11 cellular contexts compared by ENCODE assay signal in the genomic region with DNA sequence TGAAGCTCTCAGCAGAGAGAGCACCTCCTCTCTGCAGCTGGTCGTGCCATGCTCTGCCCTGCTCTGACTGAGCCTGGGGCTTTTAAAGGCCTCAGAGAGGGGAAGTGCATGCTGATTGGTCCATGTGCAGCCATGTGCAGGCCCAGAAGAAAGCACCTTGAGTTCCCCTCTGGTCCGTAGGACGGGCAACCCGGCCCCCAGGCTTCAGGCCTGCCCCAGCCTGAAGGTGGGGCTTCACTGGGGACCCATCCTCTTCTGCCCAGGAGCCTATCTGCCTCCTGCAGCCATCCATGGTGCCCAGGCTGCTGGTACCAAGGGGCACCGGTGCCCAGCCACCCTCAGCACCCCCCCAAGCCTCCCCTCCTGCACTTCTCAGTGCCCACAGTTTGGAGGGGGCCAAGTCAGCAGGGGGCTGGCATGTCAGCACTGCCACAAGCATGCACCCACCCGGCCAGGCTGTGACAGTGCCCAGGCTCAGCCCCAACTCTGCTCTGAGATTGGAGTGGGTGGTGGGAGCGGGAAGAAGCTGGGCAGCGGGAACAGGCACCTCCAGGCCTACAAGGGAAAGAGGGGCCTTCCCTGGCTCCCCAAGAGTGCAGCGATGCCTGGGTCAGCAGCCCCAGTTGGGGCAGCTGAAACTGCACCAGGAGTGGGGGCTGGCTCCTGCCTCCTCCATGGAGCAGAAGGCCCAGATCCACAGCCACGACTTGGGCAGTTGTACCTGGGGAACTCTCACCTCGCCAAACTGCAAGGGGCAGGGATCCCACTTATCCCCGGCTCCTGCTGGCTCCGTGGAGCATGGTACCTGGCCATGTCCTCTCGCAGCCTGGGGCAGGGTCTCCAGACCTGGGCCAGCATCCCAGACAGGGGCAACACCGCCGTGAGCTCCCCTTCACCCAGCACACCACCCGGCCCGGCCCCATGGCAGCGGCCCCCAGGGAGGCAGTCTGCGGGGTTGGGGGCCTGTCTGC. TPM values are rescaled to one million over a fixed set of nuclear protein-coding genes. Genes with fewer than 3 reads are reported as not detected.
DNase-seq lines count a peak whose midpoint lies in the region; ATAC-seq and TF ChIP-seq lines count a peak whose summit lies in the region.
"Had no signal": no experiment of that assay in that cellular context is flagged by ENCODE, and none has a peak within 500 bp of the region (broad histone marks: within the 10 kb centered on the region; RNA-seq: fewer than 3 reads in every experiment).

No MANE protein-coding gene starts in this region.

- no peaks in the 10 kb centered on the region for H3K9me2 ChIP-seq in GM23248 (ENCODE audit: insufficient read depth)

- TF ChIP-seq CTCF in smooth muscle cell (IDR thresholded peaks at IDR 0.05; ENCODE audit: borderline replicate concordance, insufficient read depth, poor library complexity, severe bottlenecking): no peak

- intact Hi-C loops in right cardiac atrium (cut with DNase I): loop anchor here in 1 of 4 donors (10.0 kb wide), 1 partner anchor 105 kb away; no protein-coding TSS in a partner anchor

- ATAC-seq in right cardiac atrium (peak; percentile 5 to 7), GM21825 (IDR thresholded peaks at IDR 0.05; ENCODE audit: unreplicated experiment) (no peak), HG03571 (IDR thresholded peaks at IDR 0.05; ENCODE audit: unreplicated experiment) (no peak)
- ATAC-seq: foreskin keratinocyte; stimulated activated naive B cell treated with anti-CD40 and anti-IgM and Interleukin-4, amounts not matched to agents 10 μg/mL and 1 μg/mL and 100 μg/mL, for 72 hours had no signal

- no peak overlapping the region for H3K4me3 ChIP-seq in GM23248
- no peak overlapping the region for H3K4me3 ChIP-seq in right cardiac atrium (ENCODE audit: low read length)
- no peak overlapping the region for H3K4me3 ChIP-seq in smooth muscle cell

- H3K79me2 ChIP-seq in GM23248 (ENCODE audit: insufficient read depth): peaks cover 98% of the 10 kb centered on the region
- peaks cover 98% of the 10 kb centered on the region for H3K79me2 ChIP-seq in smooth muscle cell (ENCODE audit: low read depth)

- DNase-seq in GM23248 (no peak), right cardiac atrium (peak; percentile 8 to 60 (median 45)), smooth muscle cell (lab: John Stamatoyannopoulos, UW; ENCODE audit: unreplicated experiment) (no peak), pons (ENCODE audit: low spot score) (no peak)
- peak; percentile 40 for DNase-seq in activated CD8-positive, alpha-beta memory T cell treated with anti-CD3 and anti-CD28 coated beads, Interleukin-2, amount 50 U/mL, for 48 hours
- no peak for DNase-seq in activated CD4-positive, CD25-positive, alpha-beta regulatory T cell (lab: John Stamatoyannopoulos, UW)
- DNase-seq: activated CD4-positive, alpha-beta T cell treated with anti-CD3 and anti-CD28 coated beads, Interleukin-2, amount 10 ng/mL, durations not matched to agents 24 days and 14 days; foreskin keratinocyte; stimulated activated naive B cell treated with anti-CD40 and anti-IgM and Interleukin-4, amounts not matched to agents 10 μg/mL and 1 μg/mL and 100 μg/mL, for 72 hours had no signal

- peak overlapping the region; percentile 14; the same call in 1 of the 2 replicates for H3K27ac ChIP-seq in GM23248
- H3K27ac ChIP-seq in right cardiac atrium (ENCODE audit: low read length): no peak overlapping the region
- H3K27ac ChIP-seq in smooth muscle cell (ENCODE audit: low read depth): peak overlapping the region; percentile 77
- H3K27ac ChIP-seq: foreskin keratinocyte had no signal

- H3K9ac ChIP-seq in GM23248 (peak overlapping the region; percentile 20; the same call in 1 of the 2 replicates), smooth muscle cell (ENCODE audit: low read depth) (no peak overlapping the region)

- no peak overlapping the region for H2AFZ ChIP-seq in GM23248
- no peak overlapping the region for H2AFZ ChIP-seq in smooth muscle cell (ENCODE audit: low read depth)

- H3K4me2 ChIP-seq in GM23248 (ENCODE audit: unreplicated experiment) (no peak overlapping the region), smooth muscle cell (no peak overlapping the region)

- in situ Hi-C loops in GM23248 (cut with MboI): loop anchor here (10.0 kb wide), 1 partner anchor 115 kb away; no protein-coding TSS in a partner anchor

- peaks cover 8% of the 10 kb centered on the region for H4K20me1 ChIP-seq in GM23248 (ENCODE audit: insufficient read depth)
- peaks cover 98% of the 10 kb centered on the region for H4K20me1 ChIP-seq in smooth muscle cell (ENCODE audit: low read depth)

- H3K27me3 ChIP-seq in GM23248 (replicated peaks; ENCODE audit: insufficient read depth): no peaks in the 10 kb centered on the region
- H3K27me3 ChIP-seq in right cardiac atrium (ENCODE audit: control insufficient read depth, insufficient read depth): no peaks in the 10 kb centered on the region
- no peaks in the 10 kb centered on the region for H3K27me3 ChIP-seq in smooth muscle cell (ENCODE audit: low read depth)

- H3F3A ChIP-seq in GM23248 (ENCODE audit: insufficient read depth) (peaks cover 48% of the 10 kb centered on the region), smooth muscle cell (ENCODE audit: low read depth) (peaks cover 31% of the 10 kb centered on the region)

- H3K4me1 ChIP-seq in GM23248 (ENCODE audit: insufficient read depth) (peaks cover 7% of the 10 kb centered on the region; the same call in 1 of the 2 replicates), right cardiac atrium (ENCODE audit: control insufficient read depth, insufficient read depth, low read length) (no peaks in the 10 kb centered on the region), smooth muscle cell (ENCODE audit: low read depth) (peaks cover 6% of the 10 kb centered on the region)
- H3K4me1 ChIP-seq: foreskin keratinocyte had no signal

- no peaks in the 10 kb centered on the region for H3K9me3 ChIP-seq in GM23248 (ENCODE audit: low read depth)
- H3K9me3 ChIP-seq in right cardiac atrium (ENCODE audit: control insufficient read depth, low read length): no peaks in the 10 kb centered on the region
- no peaks in the 10 kb centered on the region for H3K9me3 ChIP-seq in smooth muscle cell (replicated peaks; ENCODE audit: low read depth)

- H3K36me3 ChIP-seq in GM23248 (ENCODE audit: low read depth): peaks cover 51% of the 10 kb centered on the region
- H3K36me3 ChIP-seq in smooth muscle cell (ENCODE audit: low read depth): peaks cover 9% of the 10 kb centered on the region

- 57 to 58% methylated on average over 18 to 20 of the region's 20 CpGs for WGBS in GM23248 (ENCODE audit: low coverage in 1 of 2, low lambda C conversion rate in 2 of 2, missing lambda C conversion rate in 2 of 2), 2 experiments
- WGBS in right cardiac atrium: 85% methylated on average over 20 of the region's 20 CpGs
- 83% methylated on average over 20 of the region's 20 CpGs for WGBS in smooth muscle cell (ENCODE audit: low lambda C conversion rate)

RNA-seq across cellular contexts. Expression of a gene that starts 11.6 kb away (rescaled TPM):
- total RNA-seq in GM23248 (2014; rRNA removed; shearing (Covaris generic)): 1,939 and 2,103 TPM in 2 replicates
- polyA plus RNA-seq in GM23248 (2016; fragmentation: Nextera tagmentation; extraction: Ambion mirVana): 650 and 676 TPM in 2 replicates
- total RNA-seq in right cardiac atrium: 100 to 1,000 TPM; 198 to 323 (median 274) TPM
- 210 TPM for polyA plus RNA-seq in right cardiac atrium
- 1,570 and 1,698 TPM in 2 replicates for total RNA-seq in smooth muscle cell
- polyA plus RNA-seq in smooth muscle cell: 2,969 and 4,089 TPM in 2 replicates

RNA-seq across cellular contexts. Expression of a gene that starts 45.8 kb away (rescaled TPM):
- not detected in 2 replicates for total RNA-seq in GM23248 (2014; rRNA removed; shearing (Covaris generic))
- polyA plus RNA-seq in GM23248 (2016; fragmentation: Nextera tagmentation; extraction: Ambion mirVana) (not detected in 2 replicates), right cardiac atrium (1.00 TPM), smooth muscle cell (15.2 and 18.0 TPM in 2 replicates)
- total RNA-seq in right cardiac atrium (1 to 10 TPM; 1.6 to 3.5 (median 2.0) TPM), smooth muscle cell (1.3 and 4.1 TPM in 2 replicates)
- total RNA-seq: foreskin keratinocyte had no signal
- polyA plus RNA-seq: foreskin keratinocyte had no signal

Comparison
In these comparisons a context has a peak if more than half of its experiments do, and no peak if none do; other contexts are left out.
1. DNase-seq: peak in activated CD8-positive, alpha-beta memory T cell treated with anti-CD3 and anti-CD28 coated beads, Interleukin-2, amount 50 U/mL, for 48 hours (single experiment) and right cardiac atrium (3 of 3); none in GM23248 (single experiment), smooth muscle cell (single experiment), activated CD4-positive, CD25-positive, alpha-beta regulatory T cell (0 of 4) and pons (single experiment).
2. ATAC-seq: peak in right cardiac atrium (2 of 2); none in GM21825 (single experiment) and HG03571 (single experiment).